ENCODE assay signal across 26 cellular contexts in genomic region chr9:135544981-135545635, GRCh38. TPM values are rescaled to one million over a fixed set of nuclear protein-coding genes. Genes with fewer than 3 reads are reported as not detected.
"Had no signal": no experiment of that assay in that cellular context is flagged by ENCODE, and none has a peak within 500 bp of the region (broad histone marks: within the 10 kb centered on the region; RNA-seq: fewer than 3 reads in every experiment).

No MANE protein-coding gene starts in this region.

- H3K9ac ChIP-seq: parathyroid adenoma had no signal

- H3K4me1 Mint-ChIP-seq: activated CD4-positive, alpha-beta T cell treated with anti-CD3 and anti-CD28 coated beads, Interleukin-2, amount 10 ng/mL, durations not matched to agents 24 days and 14 days; activated naive CD8-positive, alpha-beta T cell treated with anti-CD3 and anti-CD28 coated beads, Interleukin-2, amount 10 ng/mL, durations not matched to agents 7 days and 5 days; endodermal cell; naive B cell had no signal

- H3K9me3 ChIP-seq: neutrophil had no signal

- DNase-seq: activated CD4-positive, alpha-beta T cell treated with anti-CD3 and anti-CD28 coated beads, Interleukin-2, amount 10 ng/mL, durations not matched to agents 24 days and 14 days; activated CD4-positive, CD25-positive, alpha-beta regulatory T cell; activated CD8-positive, alpha-beta memory T cell treated with anti-CD3 and anti-CD28 coated beads, Interleukin-2, amount 50 U/mL, for 48 hours; activated gamma-delta T cell treated with Interleukin-2 at 50 U/mL for 16 hours; activated naive CD8-positive, alpha-beta T cell treated with anti-CD3 and anti-CD28 coated beads, Interleukin-2, amount 10 ng/mL, durations not matched to agents 7 days and 5 days; brain microvascular endothelial cell; endodermal cell; heart right ventricle; left colon; naive B cell; stimulated activated CD4-positive, alpha-beta T cell treated with anti-CD3 and anti-CD28 coated beads, Interleukin-15, amount 100 ng/mL, for 24 hours; stimulated activated CD4-positive, alpha-beta T cell treated with anti-CD3 and anti-CD28 coated beads, Interleukin-4, amount 100 ng/mL, for 1 hour; stimulated activated naive CD4-positive, alpha-beta T cell; substantia nigra had no signal

- H3K27me3 ChIP-seq: brain microvascular endothelial cell, neutrophil had no signal

- H3K36me3 ChIP-seq: brain microvascular endothelial cell, heart right ventricle, neutrophil had no signal

- H3K27ac ChIP-seq: brain microvascular endothelial cell, heart right ventricle, neutrophil, parathyroid adenoma had no signal

- H3K4me3 Mint-ChIP-seq: activated CD4-positive, alpha-beta T cell treated with anti-CD3 and anti-CD28 coated beads, Interleukin-2, amount 10 ng/mL, durations not matched to agents 24 days and 14 days; activated naive CD8-positive, alpha-beta T cell treated with anti-CD3 and anti-CD28 coated beads, Interleukin-2, amount 10 ng/mL, durations not matched to agents 7 days and 5 days; endodermal cell; T-helper 2 cell treated with Interferon-gamma antibody and Interleukin-4, amounts not matched to agents 5 μg/mL and 100 μg/mL, for 36 hours; type B pancreatic cell had no signal

- H3K36me3 Mint-ChIP-seq: activated naive CD8-positive, alpha-beta T cell treated with anti-CD3 and anti-CD28 coated beads, Interleukin-2, amount 10 ng/mL, durations not matched to agents 7 days and 5 days; naive B cell; type B pancreatic cell had no signal

- H3K9me3 Mint-ChIP-seq: activated CD4-positive, alpha-beta T cell treated with anti-CD3 and anti-CD28 coated beads, Interleukin-2, amount 10 ng/mL, durations not matched to agents 24 days and 14 days; activated naive CD8-positive, alpha-beta T cell treated with anti-CD3 and anti-CD28 coated beads, Interleukin-2, amount 10 ng/mL, durations not matched to agents 7 days and 5 days; endodermal cell; T-helper 2 cell treated with Interferon-gamma antibody and Interleukin-4, amounts not matched to agents 5 μg/mL and 100 μg/mL, for 36 hours; type B pancreatic cell had no signal

- H3K4me3 ChIP-seq: heart right ventricle had no signal

- H3K27ac Mint-ChIP-seq: activated CD4-positive, alpha-beta T cell treated with anti-CD3 and anti-CD28 coated beads, Interleukin-2, amount 10 ng/mL, durations not matched to agents 24 days and 14 days; activated naive CD8-positive, alpha-beta T cell treated with anti-CD3 and anti-CD28 coated beads, Interleukin-2, amount 10 ng/mL, durations not matched to agents 7 days and 5 days; endodermal cell; T-helper 2 cell treated with Interferon-gamma antibody and Interleukin-4, amounts not matched to agents 5 μg/mL and 100 μg/mL, for 36 hours; type B pancreatic cell had no signal

- H3K79me2 ChIP-seq: parathyroid adenoma had no signal

- ATAC-seq: heart right ventricle, left colon had no signal

- H3K4me1 ChIP-seq: heart right ventricle, parathyroid adenoma had no signal

- H2AFZ ChIP-seq: parathyroid adenoma had no signal

RNA-seq across cellular contexts. Expression of gene OBP2A, which starts 0.8 kb away (rescaled TPM):
- total RNA-seq: activated CD4-positive, alpha-beta T cell treated with anti-CD3 and anti-CD28 coated beads, Interleukin-2, amount 10 ng/mL, durations not matched to agents 24 days and 14 days; activated naive CD8-positive, alpha-beta T cell treated with anti-CD3 and anti-CD28 coated beads, Interleukin-2, amount 10 ng/mL, durations not matched to agents 7 days and 5 days; cerebellum; dermis microvascular lymphatic vessel endothelial cell; endodermal cell; epithelial cell of proximal tubule; frontal cortex; heart right ventricle; left colon; lung microvascular endothelial cell; mononuclear cell; renal cortical epithelial cell; skeletal muscle tissue had no signal
- polyA plus RNA-seq: heart right ventricle had no signal

RNA-seq across cellular contexts. Expression of gene PAEP, which starts 16.4 kb away (rescaled TPM):
- total RNA-seq: activated CD4-positive, alpha-beta T cell treated with anti-CD3 and anti-CD28 coated beads, Interleukin-2, amount 10 ng/mL, durations not matched to agents 24 days and 14 days; activated naive CD8-positive, alpha-beta T cell treated with anti-CD3 and anti-CD28 coated beads, Interleukin-2, amount 10 ng/mL, durations not matched to agents 7 days and 5 days; cerebellum; dermis microvascular lymphatic vessel endothelial cell; endodermal cell; epithelial cell of proximal tubule; frontal cortex; heart right ventricle; left colon; lung microvascular endothelial cell; mononuclear cell; renal cortical epithelial cell; skeletal muscle tissue had no signal
- polyA plus RNA-seq: heart right ventricle had no signal

RNA-seq across cellular contexts. Expression of gene LCN1, which starts 23.9 kb away (rescaled TPM):
- total RNA-seq: activated CD4-positive, alpha-beta T cell treated with anti-CD3 and anti-CD28 coated beads, Interleukin-2, amount 10 ng/mL, durations not matched to agents 24 days and 14 days; activated naive CD8-positive, alpha-beta T cell treated with anti-CD3 and anti-CD28 coated beads, Interleukin-2, amount 10 ng/mL, durations not matched to agents 7 days and 5 days; cerebellum; dermis microvascular lymphatic vessel endothelial cell; endodermal cell; epithelial cell of proximal tubule; frontal cortex; left colon; lung microvascular endothelial cell; mononuclear cell; renal cortical epithelial cell; skeletal muscle tissue had no signal
